In genomic region chr11:113314065-113314388, GRCh38 we compare ENCODE assay signal across 8 cellular contexts. TPM values are rescaled to one million over a fixed set of nuclear protein-coding genes. Genes with fewer than 3 reads are reported as not detected.
A peak's percentile ranks its signal among the peaks of the same experiment; 100 is the strongest.
DNase-seq lines count a peak whose midpoint lies in the region; ATAC-seq, FAIRE-seq and TF ChIP-seq lines count a peak whose summit lies in the region.

No MANE protein-coding gene starts in this region.

- H2AFZ ChIP-seq in HepG2 (ENCODE audit: low read length), result no peak overlapping the region

- H3K4me3 Mint-ChIP-seq in activated CD4-positive, alpha-beta T cell treated with anti-CD3 and anti-CD28 coated beads, Interleukin-2, amount 10 ng/mL, durations not matched to agents 24 days and 14 days, result peak overlapping the region; percentile 82

- H3K9me3 Mint-ChIP-seq in activated CD4-positive, alpha-beta T cell treated with anti-CD3 and anti-CD28 coated beads, Interleukin-2, amount 10 ng/mL, durations not matched to agents 24 days and 14 days, result no peaks in the 10 kb centered on the region

- TF ChIP-seq RAD21 in HepG2 (CRISPR knock-in tag; IDR thresholded peaks at IDR 0.05), result no peak

- H3K4me1 ChIP-seq in adrenal gland (replicated peaks in 1 of 2), result peaks cover 0 to 16% of the 10 kb centered on the region in 2 donors
- peaks cover 26% of the 10 kb centered on the region for H3K4me1 ChIP-seq in HepG2 (ENCODE audit: insufficient read depth, low read length)
- peaks cover 31% of the 10 kb centered on the region for H3K4me1 ChIP-seq in suprapubic skin

- POLR2A ChIA-PET in HepG2 (lab: Yijun Ruan, JAX), result interaction anchor here (0.6 kb wide), 1 partner anchor 571 kb away, joined by 4 read pairs; no protein-coding TSS in a partner anchor

- intact Hi-C loops in activated CD4-positive, alpha-beta T cell treated with anti-CD3 and anti-CD28 coated beads, Interleukin-2, amount 10 ng/mL, durations not matched to agents 24 days and 14 days (cut with micrococcal nuclease), result loop anchor here (1.0 to 2.0 kb wide), 3 partner anchors 459 to 1087 kb away; partner anchors contain the start of genes PTS, USP28 and ZW10
- intact Hi-C loops in adrenal gland (cut with DNase I), result loop anchor here in 1 of 2 donors (5.0 kb wide), 1 partner anchor 418 kb away; no protein-coding TSS in a partner anchor
- intact Hi-C loops in HepG2 (cut with micrococcal nuclease; ENCODE audit: unreplicated experiment), result no loop called here

- TF ChIP-seq POLR2A in adrenal gland (IDR thresholded peaks at IDR 0.05), result peak in 1 of 2 donors; percentile 17
- no peak for TF ChIP-seq POLR2A in HepG2 (IDR thresholded peaks at IDR 0.05; ENCODE audit: insufficient read depth in 1 of 2, low read depth in 2 of 2, low read length in 2 of 2)
- no peak for TF ChIP-seq POLR2A in suprapubic skin (IDR thresholded peaks at IDR 0.05)

- TF ChIP-seq EP300 in HepG2 (IDR thresholded peaks at IDR 0.05; ENCODE audit: low read depth in 2 of 2, low read length in 2 of 2) (no peak; a peak in 1 of 4 replicates), HepG2 (CRISPR knock-in tag; IDR thresholded peaks at IDR 0.05; ENCODE audit: borderline replicate concordance) (no peak), suprapubic skin (IDR thresholded peaks at IDR 0.05) (no peak)

- H3K4me3 ChIP-seq in adrenal gland, result peak overlapping the region in 1 of 4 donors; percentile 72
- H3K4me3 ChIP-seq in HepG2 (replicated peaks in 1 of 3; ENCODE audit: insufficient read depth in 1 of 3, low read depth in 2 of 3, low read length in 3 of 3), result peak overlapping the region; percentile 2 to 93 (median 79); a peak in 3 of 6 replicates
- peak overlapping the region; percentile 72 for H3K4me3 ChIP-seq in suprapubic skin

- peaks cover 6% of the 10 kb centered on the region for H3K36me3 Mint-ChIP-seq in activated CD4-positive, alpha-beta T cell treated with anti-CD3 and anti-CD28 coated beads, Interleukin-2, amount 10 ng/mL, durations not matched to agents 24 days and 14 days (ENCODE audit: low read depth)

- H4K20me1 ChIP-seq in HepG2 (ENCODE audit: insufficient read depth, low read length), result no peaks in the 10 kb centered on the region

- no TSS peak for BruUV-seq in HepG2 (replicated peaks; lab: Mats Ljungman, UMichigan)

- H3K27ac ChIP-seq in adrenal gland, result peak overlapping the region in 3 of 5 donors; percentile 68 to 83 (median 75)
- H3K27ac ChIP-seq in HepG2 (ENCODE audit: extremely low read length, insufficient read depth, low read length), result no peak overlapping the region
- peak overlapping the region; percentile 87 for H3K27ac ChIP-seq in suprapubic skin

- no peak for TF ChIP-seq CTCF in adrenal gland (IDR thresholded peaks at IDR 0.05)
- no peak for TF ChIP-seq CTCF in HepG2 (CRISPR knock-in tag; IDR thresholded peaks at IDR 0.05)
- TF ChIP-seq CTCF in suprapubic skin (IDR thresholded peaks at IDR 0.05), result no peak
- no peak for TF ChIP-seq CTCF in GM10266 (IDR thresholded peaks at IDR 0.05; ENCODE audit: control insufficient read depth, insufficient read depth, low read depth, missing control alignments)

- H3K36me3 ChIP-seq in adrenal gland (replicated peaks in 1 of 2), result no peaks in the 10 kb centered on the region
- no peaks in the 10 kb centered on the region for H3K36me3 ChIP-seq in HepG2 (replicated peaks in 1 of 2; ENCODE audit: control insufficient read depth in 1 of 2, insufficient read depth in 2 of 2, low read length in 2 of 2)
- peaks cover 10% of the 10 kb centered on the region for H3K36me3 ChIP-seq in suprapubic skin

- H3K27me3 ChIP-seq in adrenal gland (no peaks in the 10 kb centered on the region), HepG2 (ENCODE audit: control insufficient read depth in 1 of 2, insufficient read depth in 2 of 2, low read length in 2 of 2) (no peaks in the 10 kb centered on the region), suprapubic skin (no peaks in the 10 kb centered on the region)

- no peaks in the 10 kb centered on the region for H3K27me3 Mint-ChIP-seq in activated CD4-positive, alpha-beta T cell treated with anti-CD3 and anti-CD28 coated beads, Interleukin-2, amount 10 ng/mL, durations not matched to agents 24 days and 14 days

- CTCF ChIA-PET in HepG2 (lab: Yijun Ruan, JAX; ENCODE audit: low intra/inter-chr PET ratio, low total read pairs), result no interaction called here

- FAIRE-seq in HepG2 (lab: Jason Lieb, UNC), result peak; percentile 62

- peaks cover 14% of the 10 kb centered on the region for H3K4me1 Mint-ChIP-seq in activated CD4-positive, alpha-beta T cell treated with anti-CD3 and anti-CD28 coated beads, Interleukin-2, amount 10 ng/mL, durations not matched to agents 24 days and 14 days

- H3K9ac ChIP-seq in HepG2 (ENCODE audit: insufficient read depth, low read depth, low read length), result no peak overlapping the region

- in situ Hi-C loops in HepG2 (cut with HindIII; ENCODE audit: extremely low pct_ligation_motif_present, low pct_unique_long_range_greater_than_20kb), result no loop called here

- WGBS in adrenal gland, 4 donors, result 4 to 15% (median 5%) methylated on average over 6 to 9 of the region's 9 CpGs
- WGBS in HepG2 (ENCODE audit: low lambda C conversion rate), result 0% methylated on average over 8 of the region's 9 CpGs
- 13% methylated on average over 4 of the region's 9 CpGs for WGBS in suprapubic skin

- peaks cover 3% of the 10 kb centered on the region for H3K79me2 ChIP-seq in HepG2 (ENCODE audit: insufficient read depth, low read length)

- no peak for DNase-seq in activated CD4-positive, alpha-beta T cell treated with anti-CD3 and anti-CD28 coated beads, Interleukin-2, amount 10 ng/mL, durations not matched to agents 24 days and 14 days
- DNase-seq in activated CD4-positive, alpha-beta T cell treated with anti-CD3 and anti-CD28 coated beads for 4 hours, result no peak
- no peak for DNase-seq in adrenal gland
- no peak for DNase-seq in HepG2 (ENCODE audit: low spot score)
- DNase-seq in suprapubic skin (ENCODE audit: low spot score in 2 of 2), result no peak
- no peak for DNase-seq in GM10266 (ENCODE audit: extremely low spot score)
- no peak for DNase-seq in NCI-H526 treated with DMSO at 0.1 percent for 48 hours (lab: John Stamatoyannopoulos, UW)

- peak overlapping the region; percentile 68 for H3K27ac Mint-ChIP-seq in activated CD4-positive, alpha-beta T cell treated with anti-CD3 and anti-CD28 coated beads, Interleukin-2, amount 10 ng/mL, durations not matched to agents 24 days and 14 days

- H3K9me3 ChIP-seq in adrenal gland (replicated peaks in 1 of 3) (no peaks in the 10 kb centered on the region), HepG2 (ENCODE audit: low read length) (no peaks in the 10 kb centered on the region), suprapubic skin (no peaks in the 10 kb centered on the region)

- no peak for ATAC-seq in HepG2
- ATAC-seq in HG03457 (IDR thresholded peaks at IDR 0.05; ENCODE audit: unreplicated experiment), result no peak

- H3K4me2 ChIP-seq in HepG2 (ENCODE audit: low read depth, low read length), result peak overlapping the region; percentile 60

TF ChIP-seq in HepG2, 621 proteins besides CTCF, POLR2A, EP300 and RAD21:
- TF ChIP-seq SIN3B (IDR thresholded peaks at IDR 0.05; ENCODE audit: low read length), result peak; percentile 52; the same call in 1 of the 2 replicates
- peak; percentile 39; the same call in 1 of the 2 replicates for TF ChIP-seq ZNF629 (CRISPR knock-in tag; conservative IDR thresholded peaks at IDR 0.05)
- peak; percentile 55; the same call in 1 of the 2 replicates for TF ChIP-seq HNF4G (IDR thresholded peaks at IDR 0.05; ENCODE audit: borderline replicate concordance, low read depth, low read length)
- TF ChIP-seq HNF4G (CRISPR knock-in tag; IDR thresholded peaks at IDR 0.05; ENCODE audit: borderline replicate concordance, low read depth), result no peak
- TF ChIP-seq FOXA3 (CRISPR knock-in tag; IDR thresholded peaks at IDR 0.05), result no peak
TF ChIP-seq in HepG2: peak in this region for 3.

RNA-seq across cellular contexts. Expression of gene TTC12, which starts 0.4 kb away (rescaled TPM):
- 5.3 and 9.2 TPM in 2 replicates for total RNA-seq in activated CD4-positive, alpha-beta T cell treated with anti-CD3 and anti-CD28 coated beads, Interleukin-2, amount 10 ng/mL, durations not matched to agents 24 days and 14 days
- 10 to 100 TPM in 5 of 8 donors, 1 to 10 TPM in 3; 5.6 to 26.9 (median 16.5) TPM for total RNA-seq in adrenal gland
- 10 to 100 TPM in 1 of 3 donors, 1 to 10 TPM in 2; 7.3 to 25.1 (median 7.4) TPM for polyA plus RNA-seq in adrenal gland
- total RNA-seq in HepG2 (2016; rRNA removed; fragmentation: Illumina TruSeq; extraction: Trizol), result 11.6 and 13.3 TPM in 2 replicates
- total RNA-seq in HepG2 (2016; cell fraction: cytosol; rRNA removed; fragmentation: Illumina TruSeq; extraction: Trizol; ENCODE audit: low read depth), result 1.5 and 4.2 TPM in 2 replicates
- total RNA-seq in HepG2 (2016; cell fraction: insoluble cytoplasmic fraction; rRNA removed; fragmentation: Illumina TruSeq; extraction: Trizol), result 10.8 and 17.7 TPM in 2 replicates
- 2.4 and 3.7 TPM in 2 replicates for total RNA-seq in HepG2 (2016; cell fraction: membrane; rRNA removed; fragmentation: Illumina TruSeq; extraction: Trizol)
- 19.9 and 22.6 TPM in 2 replicates for total RNA-seq in HepG2 (2016; cell fraction: nucleus; rRNA removed; fragmentation: Illumina TruSeq; extraction: Trizol)
- 4.0 and 5.4 TPM in 2 replicates for polyA plus RNA-seq in HepG2 (2011; rRNA removed)
- 1.7 and 2.4 TPM in 2 replicates for polyA plus RNA-seq in HepG2 (2011; cell fraction: cytosol; rRNA removed)
- polyA plus RNA-seq in HepG2 (2011; cell fraction: nucleus; rRNA removed), result 13.0 and 16.1 TPM in 2 replicates
- 2.4 and 3.4 TPM in 2 replicates for polyA plus RNA-seq in HepG2 (2012)
- 0.66 and 1.2 TPM in 2 replicates for polyA plus RNA-seq in HepG2 (2016; cell fraction: cytosol; fragmentation: Illumina TruSeq; extraction: Trizol; ENCODE audit: low read depth)
- polyA plus RNA-seq in HepG2 (2016; cell fraction: insoluble cytoplasmic fraction; fragmentation: Illumina TruSeq; extraction: Trizol; ENCODE audit: low read depth), result 7.8 and 11.9 TPM in 2 replicates
- polyA plus RNA-seq in HepG2 (2016; cell fraction: membrane; fragmentation: Illumina TruSeq; extraction: Trizol; ENCODE audit: low read depth), result 1.2 and 1.5 TPM in 2 replicates
- 10.1 and 15.5 TPM in 2 replicates for polyA plus RNA-seq in HepG2 (2016; cell fraction: nucleus; fragmentation: Illumina TruSeq; extraction: Trizol; ENCODE audit: insufficient read depth, low read depth)
- polyA minus RNA-seq in HepG2 (2011; rRNA and poly(A)+ RNA removed; ENCODE audit: low replicate concordance), result 4.6 and 13.0 TPM in 2 replicates
- 1.9 and 3.1 TPM in 2 replicates for polyA minus RNA-seq in HepG2 (2011; cell fraction: cytosol; rRNA and poly(A)+ RNA removed)
- 32.6 and 33.7 TPM in 2 replicates for polyA minus RNA-seq in HepG2 (2011; cell fraction: nucleus; rRNA and poly(A)+ RNA removed)
- total RNA-seq in suprapubic skin, result 10 to 100 TPM in 3 of 4 donors, 1 to 10 TPM in 1; 9.5 to 67.8 (median 30.3) TPM
